In the genomic region with DNA sequence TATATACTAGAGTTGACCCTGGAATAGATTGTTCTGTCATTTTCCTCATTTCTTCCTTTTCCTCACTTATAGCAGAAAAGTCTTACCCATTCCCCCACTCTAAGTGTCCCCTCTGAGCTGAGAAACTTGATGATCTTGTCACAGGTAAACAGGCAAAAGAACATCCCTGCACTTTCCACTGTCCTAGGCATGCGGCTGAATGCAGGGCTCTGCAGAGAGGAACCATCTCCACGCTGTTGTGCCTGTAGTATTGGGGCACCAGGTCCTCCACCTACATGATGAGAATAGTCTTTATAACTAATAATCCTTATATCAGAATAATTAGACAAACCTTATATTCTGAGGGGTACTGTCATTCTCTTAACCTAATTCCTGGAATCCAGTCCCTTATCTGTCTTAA, we compare ENCODE assay signal across 12 cellular contexts.
DNase-seq lines count a peak whose midpoint lies in the region; ATAC-seq and TF ChIP-seq lines count a peak whose summit lies in the region.
"Had no signal": no experiment of that assay in that cellular context is flagged by ENCODE, and none has a peak within 500 bp of the region (broad histone marks: within the 10 kb centered on the region; RNA-seq: fewer than 3 reads in every experiment).

No MANE protein-coding gene starts in this region.

- TF ChIP-seq POLR2A in upper lobe of left lung (IDR thresholded peaks at IDR 0.05), result no peak

- ATAC-seq in GM18519 (IDR thresholded peaks at IDR 0.05; ENCODE audit: low FRiP score, unreplicated experiment), result peak; percentile 16
- ATAC-seq in GM21390 (IDR thresholded peaks at IDR 0.05; ENCODE audit: unreplicated experiment), result peak; percentile 37
- ATAC-seq in HG03095 (IDR thresholded peaks at IDR 0.05; ENCODE audit: unreplicated experiment), result peak; percentile 26
- ATAC-seq in activated CD8-positive, alpha-beta T cell treated with anti-CD3 and anti-CD28 coated beads, Interleukin-2, amount 10 ng/mL, durations not matched to agents 7 days and 5 days, result peak; percentile 50
- no peak for ATAC-seq in upper lobe of left lung (ENCODE audit: low FRiP score in 2 of 2)
- ATAC-seq: left lung, right cardiac atrium had no signal

- H3K27me3 ChIP-seq in upper lobe of left lung, result no peaks in the 10 kb centered on the region
- H3K27me3 ChIP-seq: left lung had no signal

- DNase-seq in activated CD8-positive, alpha-beta T cell treated with anti-CD3 and anti-CD28 coated beads, Interleukin-2, amount 10 ng/mL, durations not matched to agents 7 days and 5 days, result no peak
- DNase-seq in upper lobe of left lung (no peak), GM10266 (ENCODE audit: extremely low spot score) (no peak), HCEC 1CT (no peak), cerebellum (ENCODE audit: low spot score) (no peak)
- DNase-seq: DMS153, left lung, PC-9, right cardiac atrium had no signal

- no peak overlapping the region for H3K27ac ChIP-seq in upper lobe of left lung
- H3K27ac ChIP-seq: left lung, PC-9 had no signal

- H3K27ac Mint-ChIP-seq in activated CD8-positive, alpha-beta T cell treated with anti-CD3 and anti-CD28 coated beads, Interleukin-2, amount 10 ng/mL, durations not matched to agents 7 days and 5 days, result peak overlapping the region; percentile 61

- H3K36me3 ChIP-seq in upper lobe of left lung, result no peaks in the 10 kb centered on the region
- H3K36me3 ChIP-seq: left lung had no signal

- H3K27me3 Mint-ChIP-seq in activated CD8-positive, alpha-beta T cell treated with anti-CD3 and anti-CD28 coated beads, Interleukin-2, amount 10 ng/mL, durations not matched to agents 7 days and 5 days (ENCODE audit: low read depth), result peaks cover 4% of the 10 kb centered on the region

- peaks cover 57% of the 10 kb centered on the region for H3K4me1 Mint-ChIP-seq in activated CD8-positive, alpha-beta T cell treated with anti-CD3 and anti-CD28 coated beads, Interleukin-2, amount 10 ng/mL, durations not matched to agents 7 days and 5 days (ENCODE audit: low read depth)

- peaks cover 14% of the 10 kb centered on the region for H3K36me3 Mint-ChIP-seq in activated CD8-positive, alpha-beta T cell treated with anti-CD3 and anti-CD28 coated beads, Interleukin-2, amount 10 ng/mL, durations not matched to agents 7 days and 5 days (ENCODE audit: low read depth)

- TF ChIP-seq CTCF in upper lobe of left lung (IDR thresholded peaks at IDR 0.05) (no peak), GM10266 (IDR thresholded peaks at IDR 0.05; ENCODE audit: control insufficient read depth, insufficient read depth, low read depth, missing control alignments) (no peak)

- peak overlapping the region; percentile 48 for H3K4me3 Mint-ChIP-seq in activated CD8-positive, alpha-beta T cell treated with anti-CD3 and anti-CD28 coated beads, Interleukin-2, amount 10 ng/mL, durations not matched to agents 7 days and 5 days

- no peaks in the 10 kb centered on the region for H3K9me3 Mint-ChIP-seq in activated CD8-positive, alpha-beta T cell treated with anti-CD3 and anti-CD28 coated beads, Interleukin-2, amount 10 ng/mL, durations not matched to agents 7 days and 5 days (ENCODE audit: insufficient read depth)

- WGBS in upper lobe of left lung, 2 donors, result 85 to 91% methylated on average over 2 of the region's 2 CpGs

- H3K4me3 ChIP-seq in upper lobe of left lung, result no peak overlapping the region
- H3K4me3 ChIP-seq: left lung, PC-9 had no signal

- TF ChIP-seq EP300 in upper lobe of left lung (IDR thresholded peaks at IDR 0.05), result no peak

- peaks cover 0 to 5% (median 0%) of the 10 kb centered on the region in 4 donors for H3K4me1 ChIP-seq in upper lobe of left lung
- H3K4me1 ChIP-seq: left lung had no signal

- H3K9me3 ChIP-seq in upper lobe of left lung, result no peaks in the 10 kb centered on the region
- H3K9me3 ChIP-seq: left lung had no signal

- POLR2A ChIA-PET in activated CD8-positive, alpha-beta T cell treated with anti-CD3 and anti-CD28 coated beads, Interleukin-2, amount 10 ng/mL, durations not matched to agents 7 days and 5 days (lab: Charles Lee), result interaction anchor here (0.7 kb wide), 3 partner anchors 31 to 1904 kb away, joined by 3 to 5 read pairs (median 4); no protein-coding TSS in a partner anchor

- CTCF ChIA-PET in activated CD8-positive, alpha-beta T cell treated with anti-CD3 and anti-CD28 coated beads, Interleukin-2, amount 10 ng/mL, durations not matched to agents 7 days and 5 days (lab: Charles Lee), result interaction anchor here (1.3 kb wide), 1 partner anchor 197 kb away, joined by 3 read pairs; no protein-coding TSS in a partner anchor

Comparison
In these comparisons a context has a peak if more than half of its experiments do, and no peak if none do; other contexts are left out.
1. ATAC-seq: peak in GM18519 (single experiment), GM21390 (single experiment), HG03095 (single experiment) and activated CD8-positive, alpha-beta T cell treated with anti-CD3 and anti-CD28 coated beads, Interleukin-2, amount 10 ng/mL, durations not matched to agents 7 days and 5 days (single experiment); none in upper lobe of left lung (0 of 2).